9 cellular contexts compared by ENCODE assay signal in genomic region chr10:14507156-14507555, GRCh38.
DNase-seq lines count a peak whose midpoint lies in the region; ATAC-seq and TF ChIP-seq lines count a peak whose summit lies in the region.
"Had no signal": no experiment of that assay in that cellular context is flagged by ENCODE, and none has a peak within 500 bp of the region (broad histone marks: within the 10 kb centered on the region; RNA-seq: fewer than 3 reads in every experiment).

No MANE protein-coding gene starts in this region.

- no peaks in the 10 kb centered on the region for H3K27me3 ChIP-seq in spleen (replicated peaks in 1 of 7)

- peak; percentile 77 for ATAC-seq in HG03159 (IDR thresholded peaks at IDR 0.05; ENCODE audit: unreplicated experiment)
- ATAC-seq in GM21447 (IDR thresholded peaks at IDR 0.05; ENCODE audit: unreplicated experiment): no peak
- no peak for ATAC-seq in GM18861 (IDR thresholded peaks at IDR 0.05; ENCODE audit: unreplicated experiment)

- no peak overlapping the region for H3K4me3 ChIP-seq in spleen

- TF ChIP-seq POLR2A in spleen (IDR thresholded peaks at IDR 0.05): no peak

- peaks cover 0 to 13% (median 9%) of the 10 kb centered on the region in 8 donors for H3K9me3 ChIP-seq in spleen

- H3K4me1 ChIP-seq in spleen: peaks cover 0 to 19% (median 10%) of the 10 kb centered on the region in 6 donors

- no peak overlapping the region for H3K27ac ChIP-seq in spleen

- WGBS in spleen, 5 donors: 19 to 31% (median 28%) methylated on average over 6 of the region's 6 CpGs

- peaks cover 0 to 37% (median 9%) of the 10 kb centered on the region in 6 donors for H3K36me3 ChIP-seq in spleen

- peak; percentile 25 for DNase-seq in DMS79 treated with DMSO at 0.1 percent for 48 hours (lab: John Stamatoyannopoulos, UW)
- peak; percentile 60 for DNase-seq in SW480 (ENCODE audit: low spot score)
- DNase-seq in glomerular endothelial cell (ENCODE audit: extremely low read depth, low read depth, low spot score): peak; percentile 37
- DNase-seq in NCI-H446 treated with DMSO at 0.1 percent for 48 hours (lab: John Stamatoyannopoulos, UW): no peak
- no peak for DNase-seq in spleen
- DNase-seq: activated B cell treated with CpG ODN at 0.5 μM for 24 hours had no signal

- no peak for TF ChIP-seq CTCF in spleen (IDR thresholded peaks at IDR 0.05 in 8 of 11, conservative IDR thresholded peaks at IDR 0.05 in 3 of 11)

- intact Hi-C loops in spleen (cut with DNase I; ENCODE audit: low total_unique reads): no loop called here

Comparison
In these comparisons a context has a peak if more than half of its experiments do, and no peak if none do; other contexts are left out.
1. DNase-seq: peak in DMS79 treated with DMSO at 0.1 percent for 48 hours (single experiment), SW480 (single experiment) and glomerular endothelial cell (single experiment); none in NCI-H446 treated with DMSO at 0.1 percent for 48 hours (single experiment) and spleen (single experiment).